7 cellular contexts compared by ENCODE assay signal in the genomic region with DNA sequence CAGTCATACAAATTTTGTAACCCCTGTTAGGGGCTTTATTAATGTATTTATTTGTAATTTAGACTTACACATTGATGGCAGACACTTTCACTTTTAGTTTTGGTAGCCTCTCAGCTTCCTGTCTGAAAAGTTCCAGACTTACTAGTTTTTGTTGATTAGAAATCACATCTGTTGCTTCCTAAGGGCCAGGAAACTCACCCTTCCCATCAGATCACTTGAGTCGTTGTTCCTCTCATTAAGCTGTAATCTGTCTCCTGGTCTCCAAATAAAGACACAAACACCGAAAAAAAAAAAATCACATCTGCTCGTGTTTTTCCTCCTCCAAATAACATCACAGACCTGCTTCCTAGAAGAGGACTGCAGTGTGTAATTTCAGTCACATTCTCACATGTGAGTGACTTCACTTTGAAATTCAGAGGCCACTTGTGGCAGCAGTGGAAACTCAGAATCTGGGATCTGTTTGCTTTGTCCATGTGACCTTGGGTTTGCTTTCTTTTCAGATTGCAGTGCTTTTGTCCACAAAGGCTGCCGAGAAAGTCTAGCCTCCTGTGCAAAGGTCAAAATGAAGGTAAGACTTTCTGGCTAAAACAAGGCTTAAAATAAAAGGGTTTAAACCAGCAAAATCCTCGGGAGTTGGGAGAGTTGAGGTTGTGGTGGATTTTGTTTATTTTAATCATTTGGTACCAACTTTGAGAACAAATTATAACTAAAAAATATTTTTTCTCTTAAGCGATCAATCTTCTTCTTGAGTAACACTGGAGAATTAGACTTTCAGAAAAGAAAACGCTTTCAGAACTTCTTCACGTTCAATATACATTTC.
DNase-seq lines count a peak whose midpoint lies in the region; ATAC-seq, FAIRE-seq and TF ChIP-seq lines count a peak whose summit lies in the region.

No MANE protein-coding gene starts in this region.

- no peak for DNase-seq in activated naive CD8-positive, alpha-beta T cell treated with anti-CD3 and anti-CD28 coated beads, Interleukin-2, amount 50 U/mL, for 24 hours
- peak; percentile 49 for DNase-seq in stomach
- no peak for DNase-seq in activated effector memory CD4-positive, alpha-beta T cell treated with Interleukin-2 at 50 U/mL for 16 hours
- no peak for DNase-seq in globus pallidus (ENCODE audit: low spot score)

- ATAC-seq in GM18907 (IDR thresholded peaks at IDR 0.05; ENCODE audit: unreplicated experiment) (peak; percentile 26), HG03354 (IDR thresholded peaks at IDR 0.05; ENCODE audit: poor library complexity, severe bottlenecking, unreplicated experiment) (peak; percentile 24)
- ATAC-seq in activated naive CD8-positive, alpha-beta T cell treated with anti-CD3 and anti-CD28 coated beads, Interleukin-2, amount 50 U/mL, for 24 hours, result peak; percentile 0

- H3K27ac ChIP-seq in stomach, result peak overlapping the region; percentile 82 to 93 (median 88)

- H3K36me3 Mint-ChIP-seq in activated naive CD8-positive, alpha-beta T cell treated with anti-CD3 and anti-CD28 coated beads, Interleukin-2, amount 50 U/mL, for 24 hours (ENCODE audit: low read depth), result peaks cover 43% of the 10 kb centered on the region

- H3K9me3 ChIP-seq in stomach, result no peaks in the 10 kb centered on the region

- TF ChIP-seq POLR2A in stomach (IDR thresholded peaks at IDR 0.05), result no peak

- peak overlapping the region; percentile 81 for H3K4me3 Mint-ChIP-seq in activated naive CD8-positive, alpha-beta T cell treated with anti-CD3 and anti-CD28 coated beads, Interleukin-2, amount 50 U/mL, for 24 hours

- H3K27ac Mint-ChIP-seq in activated naive CD8-positive, alpha-beta T cell treated with anti-CD3 and anti-CD28 coated beads, Interleukin-2, amount 50 U/mL, for 24 hours, result peak overlapping the region; percentile 97

- H3K27me3 ChIP-seq in stomach, result no peaks in the 10 kb centered on the region

- H3K4me1 Mint-ChIP-seq in activated naive CD8-positive, alpha-beta T cell treated with anti-CD3 and anti-CD28 coated beads, Interleukin-2, amount 50 U/mL, for 24 hours, result peaks cover 90% of the 10 kb centered on the region

- no peak for TF ChIP-seq CTCF in stomach (IDR thresholded peaks at IDR 0.05)

- H3K4me3 ChIP-seq in stomach, result peak overlapping the region; percentile 8 to 25 (median 20)

- no peak for TF ChIP-seq EP300 in stomach (IDR thresholded peaks at IDR 0.05)

- peaks cover 20 to 45% (median 41%) of the 10 kb centered on the region in 4 donors for H3K36me3 ChIP-seq in stomach

- FAIRE-seq in islet of Langerhans (lab: Jason Lieb, UNC), result peak; percentile 82

- intact Hi-C loops in stomach (cut with DNase I; ENCODE audit: low total_unique reads), result no loop called here

- 16 to 24% (median 20%) methylated on average over 8 of the region's 8 CpGs for WGBS in stomach, 5 donors

- no peaks in the 10 kb centered on the region for H3K9me3 Mint-ChIP-seq in activated naive CD8-positive, alpha-beta T cell treated with anti-CD3 and anti-CD28 coated beads, Interleukin-2, amount 50 U/mL, for 24 hours

- H3K27me3 Mint-ChIP-seq in activated naive CD8-positive, alpha-beta T cell treated with anti-CD3 and anti-CD28 coated beads, Interleukin-2, amount 50 U/mL, for 24 hours, result no peaks in the 10 kb centered on the region

- H3K4me1 ChIP-seq in stomach, result peaks cover 50 to 74% (median 63%) of the 10 kb centered on the region in 4 donors
